ENCODE assay signal across 1 cellular context in the genomic region with DNA sequence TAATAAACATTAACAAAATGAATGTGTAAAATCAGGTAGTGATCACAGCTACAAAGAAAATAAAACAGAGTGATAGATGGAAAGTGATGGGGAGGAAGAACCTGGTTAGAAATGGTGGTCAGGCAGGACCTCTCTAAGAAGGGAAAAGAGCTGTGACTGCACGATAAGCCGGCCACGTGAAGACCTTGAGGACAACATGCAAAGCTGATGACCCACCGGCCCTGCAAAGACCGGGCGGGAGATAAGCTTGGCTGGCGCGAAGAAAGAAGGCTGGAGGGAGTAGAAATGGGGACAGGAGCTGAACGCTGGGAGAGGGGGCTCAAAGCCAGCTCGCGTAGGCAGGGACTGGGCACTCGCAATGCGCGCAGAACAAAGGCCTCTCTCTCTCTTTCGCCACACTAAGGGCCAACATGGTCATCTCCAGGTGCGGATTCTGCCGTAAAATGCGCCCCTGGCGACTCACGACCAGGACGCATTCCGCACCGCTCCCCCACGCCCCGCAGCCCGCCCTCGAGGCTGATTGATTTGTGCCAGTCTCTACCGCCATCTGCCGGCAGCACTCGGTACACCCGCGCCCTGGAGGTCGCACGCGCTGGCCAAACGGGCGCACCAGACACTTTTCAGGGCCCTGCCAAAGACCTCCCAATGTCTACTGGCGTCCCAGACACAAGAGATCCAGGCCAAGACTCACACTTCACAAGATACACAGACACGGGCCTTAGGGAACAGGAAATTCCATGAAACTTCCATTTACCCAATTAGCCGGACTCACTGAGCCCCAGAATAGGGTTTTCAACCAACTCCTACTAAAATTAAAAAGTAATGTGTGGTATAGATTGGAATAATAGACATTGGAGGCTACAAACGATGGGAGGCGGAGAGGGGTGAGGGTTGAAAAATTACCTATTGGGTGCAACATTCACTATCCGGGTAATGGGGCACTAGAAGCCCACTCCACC.
TF ChIP-seq lines count a peak whose summit lies in the region.

No MANE protein-coding gene starts in this region.

TF ChIP-seq in GM23338, 12 proteins besides CTCF, POLR2A, EP300 and RAD21:
- TF ChIP-seq, protein P1, sequence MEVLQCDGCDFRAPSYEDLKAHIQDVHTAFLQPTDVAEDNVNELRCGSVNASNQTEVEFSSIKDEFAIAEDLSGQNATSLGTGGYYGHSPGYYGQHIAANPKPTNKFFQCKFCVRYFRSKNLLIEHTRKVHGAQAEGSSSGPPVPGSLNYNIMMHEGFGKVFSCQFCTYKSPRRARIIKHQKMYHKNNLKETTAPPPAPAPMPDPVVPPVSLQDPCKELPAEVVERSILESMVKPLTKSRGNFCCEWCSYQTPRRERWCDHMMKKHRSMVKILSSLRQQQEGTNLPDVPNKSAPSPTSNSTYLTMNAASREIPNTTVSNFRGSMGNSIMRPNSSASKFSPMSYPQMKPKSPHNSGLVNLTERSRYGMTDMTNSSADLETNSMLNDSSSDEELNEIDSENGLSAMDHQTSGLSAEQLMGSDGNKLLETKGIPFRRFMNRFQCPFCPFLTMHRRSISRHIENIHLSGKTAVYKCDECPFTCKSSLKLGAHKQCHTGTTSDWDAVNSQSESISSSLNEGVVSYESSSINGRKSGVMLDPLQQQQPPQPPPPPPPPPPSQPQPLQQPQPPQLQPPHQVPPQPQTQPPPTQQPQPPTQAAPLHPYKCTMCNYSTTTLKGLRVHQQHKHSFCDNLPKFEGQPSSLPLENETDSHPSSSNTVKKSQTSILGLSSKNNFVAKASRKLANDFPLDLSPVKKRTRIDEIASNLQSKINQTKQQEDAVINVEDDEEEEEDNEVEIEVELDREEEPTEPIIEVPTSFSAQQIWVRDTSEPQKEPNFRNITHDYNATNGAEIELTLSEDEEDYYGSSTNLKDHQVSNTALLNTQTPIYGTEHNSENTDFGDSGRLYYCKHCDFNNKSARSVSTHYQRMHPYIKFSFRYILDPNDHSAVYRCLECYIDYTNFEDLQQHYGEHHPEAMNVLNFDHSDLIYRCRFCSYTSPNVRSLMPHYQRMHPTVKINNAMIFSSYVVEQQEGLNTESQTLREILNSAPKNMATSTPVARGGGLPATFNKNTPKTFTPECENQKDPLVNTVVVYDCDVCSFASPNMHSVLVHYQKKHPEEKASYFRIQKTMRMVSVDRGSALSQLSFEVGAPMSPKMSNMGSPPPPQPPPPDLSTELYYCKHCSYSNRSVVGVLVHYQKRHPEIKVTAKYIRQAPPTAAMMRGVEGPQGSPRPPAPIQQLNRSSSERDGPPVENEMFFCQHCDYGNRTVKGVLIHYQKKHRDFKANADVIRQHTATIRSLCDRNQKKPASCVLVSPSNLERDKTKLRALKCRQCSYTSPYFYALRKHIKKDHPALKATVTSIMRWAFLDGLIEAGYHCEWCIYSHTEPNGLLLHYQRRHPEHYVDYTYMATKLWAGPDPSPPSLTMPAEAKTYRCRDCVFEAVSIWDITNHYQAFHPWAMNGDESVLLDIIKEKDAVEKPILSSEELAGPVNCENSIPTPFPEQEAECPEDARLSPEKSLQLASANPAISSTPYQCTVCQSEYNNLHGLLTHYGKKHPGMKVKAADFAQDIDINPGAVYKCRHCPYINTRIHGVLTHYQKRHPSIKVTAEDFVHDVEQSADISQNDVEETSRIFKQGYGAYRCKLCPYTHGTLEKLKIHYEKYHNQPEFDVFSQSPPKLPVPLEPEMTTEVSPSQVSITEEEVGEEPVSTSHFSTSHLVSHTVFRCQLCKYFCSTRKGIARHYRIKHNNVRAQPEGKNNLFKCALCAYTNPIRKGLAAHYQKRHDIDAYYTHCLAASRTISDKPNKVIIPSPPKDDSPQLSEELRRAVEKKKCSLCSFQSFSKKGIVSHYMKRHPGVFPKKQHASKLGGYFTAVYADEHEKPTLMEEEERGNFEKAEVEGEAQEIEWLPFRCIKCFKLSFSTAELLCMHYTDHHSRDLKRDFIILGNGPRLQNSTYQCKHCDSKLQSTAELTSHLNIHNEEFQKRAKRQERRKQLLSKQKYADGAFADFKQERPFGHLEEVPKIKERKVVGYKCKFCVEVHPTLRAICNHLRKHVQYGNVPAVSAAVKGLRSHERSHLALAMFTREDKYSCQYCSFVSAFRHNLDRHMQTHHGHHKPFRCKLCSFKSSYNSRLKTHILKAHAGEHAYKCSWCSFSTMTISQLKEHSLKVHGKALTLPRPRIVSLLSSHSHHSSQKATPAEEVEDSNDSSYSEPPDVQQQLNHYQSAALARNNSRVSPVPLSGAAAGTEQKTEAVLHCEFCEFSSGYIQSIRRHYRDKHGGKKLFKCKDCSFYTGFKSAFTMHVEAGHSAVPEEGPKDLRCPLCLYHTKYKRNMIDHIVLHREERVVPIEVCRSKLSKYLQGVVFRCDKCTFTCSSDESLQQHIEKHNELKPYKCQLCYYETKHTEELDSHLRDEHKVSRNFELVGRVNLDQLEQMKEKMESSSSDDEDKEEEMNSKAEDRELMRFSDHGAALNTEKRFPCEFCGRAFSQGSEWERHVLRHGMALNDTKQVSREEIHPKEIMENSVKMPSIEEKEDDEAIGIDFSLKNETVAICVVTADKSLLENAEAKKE (CRISPR knock-in tag; IDR thresholded peaks at IDR 0.05): no peak
- TF ChIP-seq CREB1 (CRISPR knock-in tag; IDR thresholded peaks at IDR 0.05; ENCODE audit: low read depth) (peak; percentile 3; the same call in 1 of the 2 replicates), POLR2AphosphoS5 (IDR thresholded peaks at IDR 0.05; ENCODE audit: low read depth) (peak; percentile 64; the same call in 1 of the 2 replicates), ZNF331 (CRISPR knock-in tag; IDR thresholded peaks at IDR 0.05; ENCODE audit: low read depth) (no peak), NANOG (IDR thresholded peaks at IDR 0.05; ENCODE audit: borderline replicate concordance) (no peak)
- TF ChIP-seq, protein P2, sequence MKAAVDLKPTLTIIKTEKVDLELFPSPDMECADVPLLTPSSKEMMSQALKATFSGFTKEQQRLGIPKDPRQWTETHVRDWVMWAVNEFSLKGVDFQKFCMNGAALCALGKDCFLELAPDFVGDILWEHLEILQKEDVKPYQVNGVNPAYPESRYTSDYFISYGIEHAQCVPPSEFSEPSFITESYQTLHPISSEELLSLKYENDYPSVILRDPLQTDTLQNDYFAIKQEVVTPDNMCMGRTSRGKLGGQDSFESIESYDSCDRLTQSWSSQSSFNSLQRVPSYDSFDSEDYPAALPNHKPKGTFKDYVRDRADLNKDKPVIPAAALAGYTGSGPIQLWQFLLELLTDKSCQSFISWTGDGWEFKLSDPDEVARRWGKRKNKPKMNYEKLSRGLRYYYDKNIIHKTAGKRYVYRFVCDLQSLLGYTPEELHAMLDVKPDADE (IDR thresholded peaks at IDR 0.05): no peak
TF ChIP-seq in GM23338: peak in this region for 2.
